In genomic region chr1:166111430-166111829, GRCh38 we compare ENCODE assay signal across 8 cellular contexts. TPM values are rescaled to one million over a fixed set of nuclear protein-coding genes. Genes with fewer than 3 reads are reported as not detected.
"Had no signal": no experiment of that assay in that cellular context is flagged by ENCODE, and none has a peak within 500 bp of the region (broad histone marks: within the 10 kb centered on the region; RNA-seq: fewer than 3 reads in every experiment).

No MANE protein-coding gene starts in this region.

- H2AFZ ChIP-seq: GM23338 had no signal

- ATAC-seq: GM23338 had no signal

- FAIRE-seq: H1, H54, HTR-8/SVneo had no signal

- H3K9me3 Mint-ChIP-seq: GM23338, H9 had no signal

- H3K27ac Mint-ChIP-seq: GM23338, H9 had no signal

- H3K27me3 Mint-ChIP-seq: IgD-negative memory B cell had no signal

- H3K36me3 Mint-ChIP-seq: IgD-negative memory B cell had no signal

- H3K4me3 ChIP-seq: GM23338 had no signal

- H3K4me2 ChIP-seq: GM23338 had no signal

- DNase-seq: H9, HCEC 1CT had no signal

- H3K4me1 Mint-ChIP-seq: GM23338, H9, IgD-negative memory B cell had no signal

- H3K4me3 Mint-ChIP-seq: GM23338, H9, IgD-negative memory B cell had no signal

RNA-seq across cellular contexts. Expression of gene FAM78B, which starts 55.4 kb away (rescaled TPM):
- total RNA-seq: HT-29 had no signal
